21 cellular contexts compared by ENCODE assay signal in genomic region chr6:43532201-43532600, GRCh38. TPM values are rescaled to one million over a fixed set of nuclear protein-coding genes. Genes with fewer than 3 reads are reported as not detected.
A peak's percentile ranks its signal among the peaks of the same experiment; 100 is the strongest.
DNase-seq lines count a peak whose midpoint lies in the region; ATAC-seq and TF ChIP-seq lines count a peak whose summit lies in the region.
"Had no signal": no experiment of that assay in that cellular context is flagged by ENCODE, and none has a peak within 500 bp of the region (broad histone marks: within the 10 kb centered on the region; RNA-seq: fewer than 3 reads in every experiment).

No MANE protein-coding gene starts in this region.

- DNase-seq in activated CD4-positive, alpha-beta T cell treated with anti-CD3 and anti-CD28 coated beads for 36 hours, result no peak
- DNase-seq in activated CD4-positive, alpha-beta T cell treated with anti-CD3 and anti-CD28 coated beads, Interleukin-2, amount 50 U/mL, for 4 hours, result no peak
- DNase-seq in amniotic epithelial cell (ENCODE audit: low read depth), result peak; percentile 12
- DNase-seq in myocyte (ENCODE audit: low read depth), result peak; percentile 38
- DNase-seq in stimulated activated effector memory CD8-positive, alpha-beta T cell treated with anti-CD3 and anti-CD28 coated beads, Interleukin-12 subunit alpha, Interleukin-12 subunit beta, amount 100 ng/mL, for 72 hours (ENCODE audit: low spot score in 2 of 2), result no peak
- DNase-seq in heart right ventricle, result no peak
- DNase-seq in DMS79 treated with DMSO at 0.1 percent for 48 hours (lab: John Stamatoyannopoulos, UW), result no peak
- DNase-seq: H9, KG1, NCI-H1092 treated with DMSO at 0.1 percent for 48 hours, NCI-H146, NCI-H2029 treated with DMSO at 0.1 percent for 48 hours, NCI-H2171 treated with DMSO at 0.1 percent for 48 hours, NCI-H524 treated with DMSO at 0.1 percent for 48 hours, NCI-H82, SIG-M5, SK-N-SH had no signal

- no peak for TF ChIP-seq CTCF in heart right ventricle (IDR thresholded peaks at IDR 0.05)

- POLR2A ChIA-PET in activated CD4-positive, alpha-beta T cell treated with anti-CD3 and anti-CD28 coated beads for 36 hours (lab: Charles Lee), result interaction anchor here (0.5 kb wide), 1 partner anchor 131 kb away, joined by 3 read pairs; no protein-coding TSS in a partner anchor

- H3K4me3 Mint-ChIP-seq in activated CD4-positive, alpha-beta T cell treated with anti-CD3 and anti-CD28 coated beads for 36 hours, result no peak overlapping the region
- no peak overlapping the region for H3K4me3 Mint-ChIP-seq in stimulated activated effector memory CD8-positive, alpha-beta T cell treated with anti-CD3 and anti-CD28 coated beads, Interleukin-12 subunit alpha, Interleukin-12 subunit beta, amount 100 ng/mL, for 72 hours
- H3K4me3 Mint-ChIP-seq: H9 had no signal

- no peaks in the 10 kb centered on the region for H3K27me3 ChIP-seq in heart right ventricle

- no peaks in the 10 kb centered on the region for H3K4me1 Mint-ChIP-seq in activated CD4-positive, alpha-beta T cell treated with anti-CD3 and anti-CD28 coated beads for 36 hours
- H3K4me1 Mint-ChIP-seq in stimulated activated effector memory CD8-positive, alpha-beta T cell treated with anti-CD3 and anti-CD28 coated beads, Interleukin-12 subunit alpha, Interleukin-12 subunit beta, amount 100 ng/mL, for 72 hours, result no peaks in the 10 kb centered on the region
- H3K4me1 Mint-ChIP-seq: H9 had no signal

- H3K9me3 ChIP-seq in heart right ventricle, result no peaks in the 10 kb centered on the region
- H3K9me3 ChIP-seq: SK-N-SH had no signal

- H3K4me1 ChIP-seq in heart right ventricle, result no peaks in the 10 kb centered on the region

- H3K36me3 Mint-ChIP-seq in activated CD4-positive, alpha-beta T cell treated with anti-CD3 and anti-CD28 coated beads for 36 hours (ENCODE audit: low read depth), result peaks cover 61% of the 10 kb centered on the region
- H3K36me3 Mint-ChIP-seq in stimulated activated effector memory CD8-positive, alpha-beta T cell treated with anti-CD3 and anti-CD28 coated beads, Interleukin-12 subunit alpha, Interleukin-12 subunit beta, amount 100 ng/mL, for 72 hours, result peaks cover 52% of the 10 kb centered on the region

- no peaks in the 10 kb centered on the region for H3K27me3 Mint-ChIP-seq in activated CD4-positive, alpha-beta T cell treated with anti-CD3 and anti-CD28 coated beads for 36 hours

- intact Hi-C loops in activated CD4-positive, alpha-beta T cell treated with anti-CD3 and anti-CD28 coated beads for 36 hours (cut with DNase I, micrococcal nuclease), result no loop called here
- intact Hi-C loops in heart right ventricle (cut with DNase I), result loop anchor here in 1 of 10 donors (5.0 kb wide), 1 partner anchor 440 kb away; no protein-coding TSS in a partner anchor

- peak overlapping the region; percentile 16 for H3K27ac Mint-ChIP-seq in activated CD4-positive, alpha-beta T cell treated with anti-CD3 and anti-CD28 coated beads for 36 hours
- peak overlapping the region; percentile 43 for H3K27ac Mint-ChIP-seq in stimulated activated effector memory CD8-positive, alpha-beta T cell treated with anti-CD3 and anti-CD28 coated beads, Interleukin-12 subunit alpha, Interleukin-12 subunit beta, amount 100 ng/mL, for 72 hours

- H3K27ac ChIP-seq in heart right ventricle, result no peak overlapping the region
- H3K27ac ChIP-seq: 22Rv1, C4-2B had no signal

- no peaks in the 10 kb centered on the region for H3K9me3 Mint-ChIP-seq in activated CD4-positive, alpha-beta T cell treated with anti-CD3 and anti-CD28 coated beads for 36 hours (ENCODE audit: low read depth)
- H3K9me3 Mint-ChIP-seq in stimulated activated effector memory CD8-positive, alpha-beta T cell treated with anti-CD3 and anti-CD28 coated beads, Interleukin-12 subunit alpha, Interleukin-12 subunit beta, amount 100 ng/mL, for 72 hours, result no peaks in the 10 kb centered on the region
- H3K9me3 Mint-ChIP-seq: H9 had no signal

- no peak for ATAC-seq in activated CD4-positive, alpha-beta T cell treated with anti-CD3 and anti-CD28 coated beads for 36 hours
- ATAC-seq in stimulated activated effector memory CD8-positive, alpha-beta T cell treated with anti-CD3 and anti-CD28 coated beads, Interleukin-12 subunit alpha, Interleukin-12 subunit beta, amount 100 ng/mL, for 72 hours, result no peak
- ATAC-seq in GM21447 (IDR thresholded peaks at IDR 0.05; ENCODE audit: unreplicated experiment), result no peak
- ATAC-seq in heart right ventricle, result no peak
- ATAC-seq: Panc1 had no signal

- CTCF ChIA-PET in activated CD4-positive, alpha-beta T cell treated with anti-CD3 and anti-CD28 coated beads for 36 hours (lab: Charles Lee), result interaction anchor here (0.6 to 1.3 kb wide), 8 partner anchors 10 to 636 kb away, joined by 3 to 4 read pairs (median 4); no protein-coding TSS in a partner anchor

- peaks cover 0 to 96% (median 37%) of the 10 kb centered on the region in 9 donors for H3K36me3 ChIP-seq in heart right ventricle

- H3K4me3 ChIP-seq in heart right ventricle, result no peak overlapping the region

- 81 to 84% methylated on average over 1 of the region's 1 CpG for WGBS in heart right ventricle, 2 donors

RNA-seq across cellular contexts. Expression of gene POLR1C, which starts 15.3 kb away (rescaled TPM):
- total RNA-seq in activated CD4-positive, alpha-beta T cell treated with anti-CD3 and anti-CD28 coated beads for 36 hours, result 10 to 100 TPM; 43.4 to 52.9 TPM
- total RNA-seq in myocyte (23.5 and 26.5 TPM in 2 replicates), heart right ventricle (10 to 100 TPM; 10.3 to 21.9 (median 15.3) TPM)
- 32.3 TPM for polyA plus RNA-seq in myocyte (2012)
- polyA plus RNA-seq in heart right ventricle, result 10 to 100 TPM; 13.9 to 35.5 TPM

RNA-seq across cellular contexts. Expression of gene YIPF3, which starts 15.5 kb away (rescaled TPM):
- total RNA-seq in activated CD4-positive, alpha-beta T cell treated with anti-CD3 and anti-CD28 coated beads for 36 hours, result 10 to 100 TPM; 38.0 to 39.6 TPM
- total RNA-seq in myocyte (199 and 250 TPM in 2 replicates), heart right ventricle (10 to 100 TPM; 52.6 to 86.3 (median 69.0) TPM)
- polyA plus RNA-seq in myocyte (2012), result 175 TPM
- 100 to 1,000 TPM in 1 of 2 donors, 10 to 100 TPM in 1; 50.3 to 115 TPM for polyA plus RNA-seq in heart right ventricle

RNA-seq across cellular contexts. Expression of gene LRRC73, which starts 22.1 kb away (rescaled TPM):
- under 1 TPM; 0.18 to 0.19 TPM for total RNA-seq in activated CD4-positive, alpha-beta T cell treated with anti-CD3 and anti-CD28 coated beads for 36 hours
- total RNA-seq in myocyte (1.6 and 2.0 TPM in 2 replicates), heart right ventricle (1 to 10 TPM in 8 of 10 donors, under 1 TPM in 2; 0.53 to 3.8 (median 2.1) TPM)
- 3.7 TPM for polyA plus RNA-seq in myocyte (2012)
- polyA plus RNA-seq in heart right ventricle, result 1 to 10 TPM in 1 of 2 donors, under 1 TPM in 1; 0.44 to 1.9 TPM

RNA-seq across cellular contexts. Expression of gene XPO5, which starts 43.6 kb away (rescaled TPM):
- 100 to 1,000 TPM; 108 to 109 TPM for total RNA-seq in activated CD4-positive, alpha-beta T cell treated with anti-CD3 and anti-CD28 coated beads for 36 hours
- total RNA-seq in myocyte (33.4 and 34.1 TPM in 2 replicates), heart right ventricle (10 to 100 TPM; 11.7 to 20.1 (median 17.0) TPM)
- polyA plus RNA-seq in myocyte (2012), result 31.6 TPM
- 10 to 100 TPM in 1 of 2 donors, 1 to 10 TPM in 1; 6.9 to 10.8 TPM for polyA plus RNA-seq in heart right ventricle

RNA-seq across cellular contexts. Expression of gene POLH, which starts 43.8 kb away (rescaled TPM):
- 10 to 100 TPM; 35.2 to 37.9 TPM for total RNA-seq in activated CD4-positive, alpha-beta T cell treated with anti-CD3 and anti-CD28 coated beads for 36 hours
- total RNA-seq in myocyte (21.8 and 26.7 TPM in 2 replicates), heart right ventricle (10 to 100 TPM in 4 of 10 donors, 1 to 10 TPM in 6; 5.5 to 11.2 (median 8.9) TPM)
- polyA plus RNA-seq in myocyte (2012), result 20.8 TPM
- 1 to 10 TPM; 2.1 to 2.7 TPM for polyA plus RNA-seq in heart right ventricle

Comparison
In these comparisons a context has a peak if more than half of its experiments do, and no peak if none do; other contexts are left out.
1. DNase-seq: peak in amniotic epithelial cell (single experiment) and myocyte (single experiment); none in activated CD4-positive, alpha-beta T cell treated with anti-CD3 and anti-CD28 coated beads for 36 hours (single experiment), activated CD4-positive, alpha-beta T cell treated with anti-CD3 and anti-CD28 coated beads, Interleukin-2, amount 50 U/mL, for 4 hours (0 of 2), stimulated activated effector memory CD8-positive, alpha-beta T cell treated with anti-CD3 and anti-CD28 coated beads, Interleukin-12 subunit alpha, Interleukin-12 subunit beta, amount 100 ng/mL, for 72 hours (0 of 2), heart right ventricle (0 of 2) and DMS79 treated with DMSO at 0.1 percent for 48 hours (single experiment).